8 cellular contexts compared by ENCODE assay signal in the genomic region with DNA sequence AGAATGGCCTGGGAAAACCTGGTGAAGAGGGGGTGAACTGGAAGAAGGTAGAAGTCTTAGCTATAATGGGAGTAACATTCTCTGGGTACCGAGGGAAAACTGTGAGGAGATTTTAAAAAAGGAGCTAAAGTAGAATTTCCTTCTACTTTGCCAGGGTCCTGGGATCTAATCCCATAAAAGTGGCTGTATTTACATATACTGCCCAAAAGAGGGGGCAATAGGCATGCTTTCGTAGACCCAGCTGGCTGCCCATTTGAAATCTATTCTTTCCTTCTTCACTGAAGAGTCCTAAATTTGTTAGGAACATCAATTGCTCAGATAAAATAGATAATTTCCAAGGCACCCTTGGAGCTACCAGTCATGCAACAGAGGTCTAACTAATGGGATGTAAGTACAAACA.
DNase-seq lines count a peak whose midpoint lies in the region; ATAC-seq and TF ChIP-seq lines count a peak whose summit lies in the region.

No MANE protein-coding gene starts in this region.

- H3K79me2 ChIP-seq in neural progenitor cell (ENCODE audit: low read depth) = no peaks in the 10 kb centered on the region

- in situ Hi-C loops in brain microvascular endothelial cell (cut with HindIII; ENCODE audit: low pct_ligation_motif_present, low sequenced_read_pairs) = no loop called here

- no peaks in the 10 kb centered on the region for H3K9me3 ChIP-seq in neural progenitor cell (ENCODE audit: low read depth)

- H3K27ac ChIP-seq in brain microvascular endothelial cell (no peak overlapping the region), neural progenitor cell (no peak overlapping the region), caudate nucleus (ENCODE audit: low read depth, low read length) (no peak overlapping the region)

- no peaks in the 10 kb centered on the region for H3K4me1 Mint-ChIP-seq in neural progenitor cell

- TF ChIP-seq CTCF in LNCAP (IDR thresholded peaks at IDR 0.05) = peak; percentile 57
- TF ChIP-seq CTCF in brain microvascular endothelial cell (IDR thresholded peaks at IDR 0.05; ENCODE audit: low read depth, low read length, missing control alignments) = peak; percentile 74
- peak; percentile 69 for TF ChIP-seq CTCF in neural progenitor cell (IDR thresholded peaks at IDR 0.05)

- no peaks in the 10 kb centered on the region for H3K4me1 ChIP-seq in neural progenitor cell

- peak overlapping the region; percentile 50 for H3K27ac Mint-ChIP-seq in neural progenitor cell

- no peaks in the 10 kb centered on the region for H3K27me3 ChIP-seq in brain microvascular endothelial cell (replicated peaks)
- H3K27me3 ChIP-seq in neural progenitor cell = no peaks in the 10 kb centered on the region

- peaks cover 15% of the 10 kb centered on the region for H3K36me3 Mint-ChIP-seq in neural progenitor cell

- H4K20me1 ChIP-seq in neural progenitor cell (ENCODE audit: low read depth) = no peaks in the 10 kb centered on the region

- H3K27me3 Mint-ChIP-seq in neural progenitor cell (ENCODE audit: insufficient read depth, low read depth) = no peaks in the 10 kb centered on the region

- no peak overlapping the region for H3K4me3 ChIP-seq in brain microvascular endothelial cell (ENCODE audit: low read depth, low read length)
- no peak overlapping the region for H3K4me3 ChIP-seq in neural progenitor cell

- no peak overlapping the region for H3K9ac ChIP-seq in neural progenitor cell

- H3F3A ChIP-seq in neural progenitor cell (ENCODE audit: low read depth) = no peaks in the 10 kb centered on the region

- no peak for ATAC-seq in GM21360 (IDR thresholded peaks at IDR 0.05; ENCODE audit: unreplicated experiment)

- H2AFZ ChIP-seq in neural progenitor cell (replicated peaks) = no peak overlapping the region

- no peaks in the 10 kb centered on the region for H3K9me3 Mint-ChIP-seq in neural progenitor cell

- no peak overlapping the region for H3K4me2 ChIP-seq in neural progenitor cell

- H3K4me3 Mint-ChIP-seq in neural progenitor cell = no peak overlapping the region

- peaks cover 3% of the 10 kb centered on the region for H3K36me3 ChIP-seq in brain microvascular endothelial cell (replicated peaks)
- H3K36me3 ChIP-seq in neural progenitor cell = no peaks in the 10 kb centered on the region

- peak; percentile 33 for DNase-seq in NCI-H510A treated with DMSO at 0.1 percent for 48 hours (lab: John Stamatoyannopoulos, UW)
- no peak for DNase-seq in NCI-H510A (lab: John Stamatoyannopoulos, UW)
- DNase-seq in brain microvascular endothelial cell = peak; percentile 22
- peak; percentile 56 for DNase-seq in neural progenitor cell (ENCODE audit: low spot score)
- DNase-seq in stimulated activated CD4-positive, alpha-beta T cell treated with anti-CD3 and anti-CD28 coated beads, Interleukin-15, amount 100 ng/mL, for 24 hours = no peak
- DNase-seq in caudate nucleus (lab: John Stamatoyannopoulos, UW) = no peak

Comparison
In these comparisons a context has a peak if more than half of its experiments do, and no peak if none do; other contexts are left out.
1. DNase-seq: peak in NCI-H510A treated with DMSO at 0.1 percent for 48 hours (single experiment), brain microvascular endothelial cell (single experiment) and neural progenitor cell (single experiment); none in NCI-H510A (single experiment), stimulated activated CD4-positive, alpha-beta T cell treated with anti-CD3 and anti-CD28 coated beads, Interleukin-15, amount 100 ng/mL, for 24 hours (single experiment) and caudate nucleus (0 of 61).
2. Peak in every context shown above with its lines, with median percentiles within 50 percentile points of each other: CTCF ChIP-seq.